Comparison of ENCODE assay signal across 9 cellular contexts in genomic region chr2:210445116-210445707, GRCh38. TPM values are rescaled to one million over a fixed set of nuclear protein-coding genes. Genes with fewer than 3 reads are reported as not detected.
DNase-seq lines count a peak whose midpoint lies in the region; ATAC-seq, FAIRE-seq and TF ChIP-seq lines count a peak whose summit lies in the region.
"Had no signal": no experiment of that assay in that cellular context is flagged by ENCODE, and none has a peak within 500 bp of the region (broad histone marks: within the 10 kb centered on the region; RNA-seq: fewer than 3 reads in every experiment).

No MANE protein-coding gene starts in this region.

- H3K79me2 ChIP-seq in KMS-11 (ENCODE audit: insufficient read depth, low read depth), result no peaks in the 10 kb centered on the region

- no peak overlapping the region for H3K4me3 ChIP-seq in KMS-11 (IDR thresholded peaks at IDR 0.05; ENCODE audit: insufficient read depth, low read depth, low read length)

- H3K9ac ChIP-seq in KMS-11, result no peak overlapping the region

- H3K27ac ChIP-seq in KMS-11, result no peak overlapping the region
- H3K27ac ChIP-seq: epithelial cell of prostate had no signal

- H3K36me3 Mint-ChIP-seq in activated B cell treated with CpG ODN at 0.5 μM for 24 hours (ENCODE audit: low read depth), result peaks cover 67% of the 10 kb centered on the region
- H3K36me3 Mint-ChIP-seq in activated CD4-positive, alpha-beta T cell treated with anti-CD3 and anti-CD28 coated beads, Interleukin-2, amount 10 ng/mL, durations not matched to agents 24 days and 14 days (ENCODE audit: low read depth), result peaks cover 41% of the 10 kb centered on the region

- peaks cover 22% of the 10 kb centered on the region for H3K4me1 Mint-ChIP-seq in activated B cell treated with CpG ODN at 0.5 μM for 24 hours
- peaks cover 14% of the 10 kb centered on the region for H3K4me1 Mint-ChIP-seq in activated CD4-positive, alpha-beta T cell treated with anti-CD3 and anti-CD28 coated beads, Interleukin-2, amount 10 ng/mL, durations not matched to agents 24 days and 14 days

- DNase-seq in ACHN (peak; percentile 47), GM12891 (ENCODE audit: insufficient read length, low spot score) (no peak), activated B cell treated with CpG ODN at 0.5 μM for 24 hours (no peak), kidney glomerular epithelial cell (lab: John Stamatoyannopoulos, UW) (peak; percentile 36), GM19238 (ENCODE audit: insufficient read length, low spot score) (no peak), HPDE6-E6E7 (ENCODE audit: extremely low spot score) (no peak)
- no peak for DNase-seq in activated CD4-positive, alpha-beta T cell treated with anti-CD3 and anti-CD28 coated beads, Interleukin-2, amount 10 ng/mL, durations not matched to agents 24 days and 14 days

- no peaks in the 10 kb centered on the region for H3K27me3 ChIP-seq in KMS-11 (ENCODE audit: insufficient read depth, low read depth)

- no peak for TF ChIP-seq POLR2A in GM12891 (IDR thresholded peaks at IDR 0.05; ENCODE audit: low read depth, low read length)

- no peaks in the 10 kb centered on the region for H4K20me1 ChIP-seq in KMS-11 (ENCODE audit: insufficient read depth)

- in situ Hi-C loops in ACHN (cut with HindIII; ENCODE audit: low pct_ligation_motif_present, low pct_unique_long_range_greater_than_20kb, low sequenced_read_pairs), result no loop called here

- H3K36me3 ChIP-seq in KMS-11 (ENCODE audit: insufficient read depth), result no peaks in the 10 kb centered on the region

- CTCF ChIA-PET in activated B cell treated with CpG ODN at 0.5 μM for 24 hours (lab: Charles Lee), result interaction anchor here (0.9 to 1.9 kb wide), 3 partner anchors 16 to 712 kb away, joined by 3 to 5 read pairs (median 5); no protein-coding TSS in a partner anchor

- H3K27ac Mint-ChIP-seq in activated B cell treated with CpG ODN at 0.5 μM for 24 hours, result no peak overlapping the region
- no peak overlapping the region for H3K27ac Mint-ChIP-seq in activated CD4-positive, alpha-beta T cell treated with anti-CD3 and anti-CD28 coated beads, Interleukin-2, amount 10 ng/mL, durations not matched to agents 24 days and 14 days

- H3K9me3 Mint-ChIP-seq in activated B cell treated with CpG ODN at 0.5 μM for 24 hours, result peaks cover 17% of the 10 kb centered on the region
- H3K9me3 Mint-ChIP-seq in activated CD4-positive, alpha-beta T cell treated with anti-CD3 and anti-CD28 coated beads, Interleukin-2, amount 10 ng/mL, durations not matched to agents 24 days and 14 days, result peaks cover 24% of the 10 kb centered on the region

- H3K4me2 ChIP-seq in KMS-11, result no peak overlapping the region

- H3K4me1 ChIP-seq in KMS-11 (ENCODE audit: low read depth, poor library complexity, severe bottlenecking), result peaks cover 5% of the 10 kb centered on the region

- no peaks in the 10 kb centered on the region for H3K27me3 Mint-ChIP-seq in activated B cell treated with CpG ODN at 0.5 μM for 24 hours
- H3K27me3 Mint-ChIP-seq in activated CD4-positive, alpha-beta T cell treated with anti-CD3 and anti-CD28 coated beads, Interleukin-2, amount 10 ng/mL, durations not matched to agents 24 days and 14 days, result no peaks in the 10 kb centered on the region

- H2AFZ ChIP-seq in KMS-11 (ENCODE audit: low read depth), result no peak overlapping the region

- POLR2A ChIA-PET in activated B cell treated with CpG ODN at 0.5 μM for 24 hours (lab: Charles Lee), result no interaction called here

- ATAC-seq in activated B cell treated with CpG ODN at 0.5 μM for 24 hours (ENCODE audit: low read depth), result peak; percentile 25

- peak; percentile 86 for FAIRE-seq in GM12891 (lab: Jason Lieb, UNC)

- TF ChIP-seq CTCF in KMS-11 (conservative IDR thresholded peaks at IDR 0.05; ENCODE audit: low read depth, low read length) (peak; percentile 84), activated B cell treated with CpG ODN at 0.5 μM for 24 hours (IDR thresholded peaks at IDR 0.05) (no peak)

- no peak overlapping the region for H3K4me3 Mint-ChIP-seq in activated B cell treated with CpG ODN at 0.5 μM for 24 hours
- H3K4me3 Mint-ChIP-seq in activated CD4-positive, alpha-beta T cell treated with anti-CD3 and anti-CD28 coated beads, Interleukin-2, amount 10 ng/mL, durations not matched to agents 24 days and 14 days, result no peak overlapping the region

- intact Hi-C loops in activated B cell treated with CpG ODN at 0.5 μM for 24 hours (cut with micrococcal nuclease), result loop anchor here (1.0 to 2.0 kb wide), 7 partner anchors 13 to 713 kb away; partner anchors contain the start of gene LANCL1
- intact Hi-C loops in activated CD4-positive, alpha-beta T cell treated with anti-CD3 and anti-CD28 coated beads, Interleukin-2, amount 10 ng/mL, durations not matched to agents 24 days and 14 days (cut with micrococcal nuclease), result no loop called here

TF ChIP-seq in GM12891, 5 proteins besides CTCF, POLR2A, EP300 and RAD21:
- no peak for TF ChIP-seq POLR2AphosphoS5 (IDR thresholded peaks at IDR 0.05; ENCODE audit: low read depth, low read length)
- TF ChIP-seq PAX5 (IDR thresholded peaks at IDR 0.05; ENCODE audit: insufficient read depth, low read length, severe bottlenecking), result no peak
- TF ChIP-seq POU2F2 (IDR thresholded peaks at IDR 0.05; ENCODE audit: low read depth, low read length), result no peak
- no peak for TF ChIP-seq TAF1 (IDR thresholded peaks at IDR 0.05; ENCODE audit: low read depth, low read length)
- no peak for TF ChIP-seq SPI1 (IDR thresholded peaks at IDR 0.05; ENCODE audit: low read depth, low read length)

RNA-seq across cellular contexts. Expression of gene LANCL1, which starts 31.3 kb away (rescaled TPM):
- 14.6 TPM for polyA plus RNA-seq in GM12891 (2012; ENCODE audit: low read depth, missing spikeins)
- total RNA-seq in activated B cell treated with CpG ODN at 0.5 μM for 24 hours, result 30.4 and 30.8 TPM in 2 replicates
- total RNA-seq in activated CD4-positive, alpha-beta T cell treated with anti-CD3 and anti-CD28 coated beads, Interleukin-2, amount 10 ng/mL, durations not matched to agents 24 days and 14 days, result 32.3 and 34.2 TPM in 2 replicates

Comparison
In these comparisons a context has a peak if more than half of its experiments do, and no peak if none do; other contexts are left out.
1. DNase-seq: peak in ACHN (single experiment) and kidney glomerular epithelial cell (single experiment); none in GM12891 (single experiment), activated B cell treated with CpG ODN at 0.5 μM for 24 hours (single experiment), GM19238 (single experiment), activated CD4-positive, alpha-beta T cell treated with anti-CD3 and anti-CD28 coated beads, Interleukin-2, amount 10 ng/mL, durations not matched to agents 24 days and 14 days (single experiment) and HPDE6-E6E7 (single experiment).